ENCODE assay signal across 1 cellular context in the genomic region with DNA sequence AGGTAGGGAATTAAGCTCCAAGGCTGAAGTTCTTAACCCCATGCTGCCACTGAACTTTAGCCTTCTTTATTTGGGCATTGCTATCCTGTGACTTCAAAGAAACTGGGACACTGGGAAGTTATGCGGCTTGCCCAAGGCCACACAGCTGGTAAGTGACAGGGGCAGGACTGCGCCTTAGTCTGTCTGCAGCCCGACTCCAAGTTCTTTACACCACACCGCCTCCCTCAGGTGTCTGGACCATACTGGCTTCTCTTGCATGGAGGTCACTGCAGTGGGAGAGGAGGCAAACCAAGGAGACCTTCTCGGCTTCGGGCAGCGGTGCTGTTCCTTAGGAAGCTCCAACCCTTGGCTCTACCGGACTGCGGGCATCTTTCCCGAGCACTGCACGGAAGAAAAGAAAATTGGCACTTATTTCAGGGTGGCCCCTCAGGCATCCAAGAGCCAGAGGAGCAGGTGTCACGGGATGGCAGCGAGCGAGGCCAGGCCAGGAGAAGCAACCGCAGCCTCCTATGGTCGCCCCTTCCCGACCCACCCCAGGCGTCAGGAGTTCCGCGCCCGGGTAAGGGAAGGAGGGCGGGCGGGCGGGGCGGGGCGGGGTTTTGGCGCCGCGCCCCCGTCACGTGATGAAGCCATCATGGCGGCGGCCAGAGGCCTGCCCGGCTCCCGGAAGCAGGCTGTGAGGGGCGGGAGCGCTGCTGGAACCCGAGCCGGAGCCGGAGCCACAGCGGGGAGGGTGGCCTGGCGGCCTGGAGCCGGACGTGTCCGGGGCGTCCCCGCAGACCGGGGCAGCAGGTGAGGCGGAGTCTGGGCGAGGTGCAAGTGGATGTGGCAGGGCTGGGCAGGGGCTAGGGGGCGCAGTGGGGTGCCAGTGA.
TF ChIP-seq lines count a peak whose summit lies in the region.

No MANE protein-coding gene starts in this region.

TF ChIP-seq in HEK293, 187 proteins besides CTCF, POLR2A, EP300 and RAD21 (continued from another document and continues in another):
- no peak for TF ChIP-seq AEBP2 (tag by site-specific recombination; IDR thresholded peaks at IDR 0.05; ENCODE audit: borderline replicate concordance)
- TF ChIP-seq, protein P1, sequence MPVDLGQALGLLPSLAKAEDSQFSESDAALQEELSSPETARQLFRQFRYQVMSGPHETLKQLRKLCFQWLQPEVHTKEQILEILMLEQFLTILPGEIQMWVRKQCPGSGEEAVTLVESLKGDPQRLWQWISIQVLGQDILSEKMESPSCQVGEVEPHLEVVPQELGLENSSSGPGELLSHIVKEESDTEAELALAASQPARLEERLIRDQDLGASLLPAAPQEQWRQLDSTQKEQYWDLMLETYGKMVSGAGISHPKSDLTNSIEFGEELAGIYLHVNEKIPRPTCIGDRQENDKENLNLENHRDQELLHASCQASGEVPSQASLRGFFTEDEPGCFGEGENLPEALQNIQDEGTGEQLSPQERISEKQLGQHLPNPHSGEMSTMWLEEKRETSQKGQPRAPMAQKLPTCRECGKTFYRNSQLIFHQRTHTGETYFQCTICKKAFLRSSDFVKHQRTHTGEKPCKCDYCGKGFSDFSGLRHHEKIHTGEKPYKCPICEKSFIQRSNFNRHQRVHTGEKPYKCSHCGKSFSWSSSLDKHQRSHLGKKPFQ (tag by site-specific recombination; IDR thresholded peaks at IDR 0.05), result no peak
- no peak for TF ChIP-seq SETDB1 (IDR thresholded peaks at IDR 0.05; ENCODE audit: insufficient read length, low read length)
- TF ChIP-seq ZNF423 (tag by site-specific recombination; IDR thresholded peaks at IDR 0.05), result no peak
- TF ChIP-seq ZNF514 (tag by site-specific recombination; IDR thresholded peaks at IDR 0.05), result no peak
- TF ChIP-seq, protein P2, sequence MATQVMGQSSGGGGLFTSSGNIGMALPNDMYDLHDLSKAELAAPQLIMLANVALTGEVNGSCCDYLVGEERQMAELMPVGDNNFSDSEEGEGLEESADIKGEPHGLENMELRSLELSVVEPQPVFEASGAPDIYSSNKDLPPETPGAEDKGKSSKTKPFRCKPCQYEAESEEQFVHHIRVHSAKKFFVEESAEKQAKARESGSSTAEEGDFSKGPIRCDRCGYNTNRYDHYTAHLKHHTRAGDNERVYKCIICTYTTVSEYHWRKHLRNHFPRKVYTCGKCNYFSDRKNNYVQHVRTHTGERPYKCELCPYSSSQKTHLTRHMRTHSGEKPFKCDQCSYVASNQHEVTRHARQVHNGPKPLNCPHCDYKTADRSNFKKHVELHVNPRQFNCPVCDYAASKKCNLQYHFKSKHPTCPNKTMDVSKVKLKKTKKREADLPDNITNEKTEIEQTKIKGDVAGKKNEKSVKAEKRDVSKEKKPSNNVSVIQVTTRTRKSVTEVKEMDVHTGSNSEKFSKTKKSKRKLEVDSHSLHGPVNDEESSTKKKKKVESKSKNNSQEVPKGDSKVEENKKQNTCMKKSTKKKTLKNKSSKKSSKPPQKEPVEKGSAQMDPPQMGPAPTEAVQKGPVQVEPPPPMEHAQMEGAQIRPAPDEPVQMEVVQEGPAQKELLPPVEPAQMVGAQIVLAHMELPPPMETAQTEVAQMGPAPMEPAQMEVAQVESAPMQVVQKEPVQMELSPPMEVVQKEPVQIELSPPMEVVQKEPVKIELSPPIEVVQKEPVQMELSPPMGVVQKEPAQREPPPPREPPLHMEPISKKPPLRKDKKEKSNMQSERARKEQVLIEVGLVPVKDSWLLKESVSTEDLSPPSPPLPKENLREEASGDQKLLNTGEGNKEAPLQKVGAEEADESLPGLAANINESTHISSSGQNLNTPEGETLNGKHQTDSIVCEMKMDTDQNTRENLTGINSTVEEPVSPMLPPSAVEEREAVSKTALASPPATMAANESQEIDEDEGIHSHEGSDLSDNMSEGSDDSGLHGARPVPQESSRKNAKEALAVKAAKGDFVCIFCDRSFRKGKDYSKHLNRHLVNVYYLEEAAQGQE (tag by site-specific recombination; IDR thresholded peaks at IDR 0.05), result no peak
- TF ChIP-seq ZNF645 (tag by site-specific recombination; IDR thresholded peaks at IDR 0.05), result no peak
- no peak for TF ChIP-seq ZNF654 (tag by site-specific recombination; IDR thresholded peaks at IDR 0.05; ENCODE audit: low read depth)
- TF ChIP-seq ZSCAN16 (tag by site-specific recombination; IDR thresholded peaks at IDR 0.05), result no peak
- TF ChIP-seq BCL11B (tag by site-specific recombination; IDR thresholded peaks at IDR 0.05; ENCODE audit: low read depth), result peak; percentile 72; the same call in 1 of the 2 replicates
- 0 out of 2 replicates have a peak, but pooled peaks have one; percentile 17 for TF ChIP-seq SCRT2 (tag by site-specific recombination; IDR thresholded peaks at IDR 0.05)
- TF ChIP-seq ZNF426 (tag by site-specific recombination; IDR thresholded peaks at IDR 0.05), result no peak
- TF ChIP-seq ZIC2 (tag by site-specific recombination; IDR thresholded peaks at IDR 0.05), result peak; percentile 85
- peak; percentile 52 for TF ChIP-seq ZSCAN30 (tag by site-specific recombination; IDR thresholded peaks at IDR 0.05)
- peak; percentile 51; the same call in 1 of the 2 replicates for TF ChIP-seq GLIS2 (tag by site-specific recombination; IDR thresholded peaks at IDR 0.05)
- TF ChIP-seq, protein P3, sequence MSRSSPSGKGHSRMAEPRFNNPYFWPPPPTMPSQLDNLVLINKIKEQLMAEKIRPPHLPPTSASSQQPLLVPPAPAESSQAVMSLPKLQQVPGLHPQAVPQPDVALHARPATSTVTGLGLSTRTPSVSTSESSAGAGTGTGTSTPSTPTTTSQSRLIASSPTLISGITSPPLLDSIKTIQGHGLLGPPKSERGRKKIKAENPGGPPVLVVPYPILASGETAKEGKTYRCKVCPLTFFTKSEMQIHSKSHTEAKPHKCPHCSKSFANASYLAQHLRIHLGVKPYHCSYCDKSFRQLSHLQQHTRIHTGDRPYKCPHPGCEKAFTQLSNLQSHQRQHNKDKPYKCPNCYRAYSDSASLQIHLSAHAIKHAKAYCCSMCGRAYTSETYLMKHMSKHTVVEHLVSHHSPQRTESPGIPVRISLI (tag by site-specific recombination; IDR thresholded peaks at IDR 0.05), result no peak
- TF ChIP-seq, protein P4, sequence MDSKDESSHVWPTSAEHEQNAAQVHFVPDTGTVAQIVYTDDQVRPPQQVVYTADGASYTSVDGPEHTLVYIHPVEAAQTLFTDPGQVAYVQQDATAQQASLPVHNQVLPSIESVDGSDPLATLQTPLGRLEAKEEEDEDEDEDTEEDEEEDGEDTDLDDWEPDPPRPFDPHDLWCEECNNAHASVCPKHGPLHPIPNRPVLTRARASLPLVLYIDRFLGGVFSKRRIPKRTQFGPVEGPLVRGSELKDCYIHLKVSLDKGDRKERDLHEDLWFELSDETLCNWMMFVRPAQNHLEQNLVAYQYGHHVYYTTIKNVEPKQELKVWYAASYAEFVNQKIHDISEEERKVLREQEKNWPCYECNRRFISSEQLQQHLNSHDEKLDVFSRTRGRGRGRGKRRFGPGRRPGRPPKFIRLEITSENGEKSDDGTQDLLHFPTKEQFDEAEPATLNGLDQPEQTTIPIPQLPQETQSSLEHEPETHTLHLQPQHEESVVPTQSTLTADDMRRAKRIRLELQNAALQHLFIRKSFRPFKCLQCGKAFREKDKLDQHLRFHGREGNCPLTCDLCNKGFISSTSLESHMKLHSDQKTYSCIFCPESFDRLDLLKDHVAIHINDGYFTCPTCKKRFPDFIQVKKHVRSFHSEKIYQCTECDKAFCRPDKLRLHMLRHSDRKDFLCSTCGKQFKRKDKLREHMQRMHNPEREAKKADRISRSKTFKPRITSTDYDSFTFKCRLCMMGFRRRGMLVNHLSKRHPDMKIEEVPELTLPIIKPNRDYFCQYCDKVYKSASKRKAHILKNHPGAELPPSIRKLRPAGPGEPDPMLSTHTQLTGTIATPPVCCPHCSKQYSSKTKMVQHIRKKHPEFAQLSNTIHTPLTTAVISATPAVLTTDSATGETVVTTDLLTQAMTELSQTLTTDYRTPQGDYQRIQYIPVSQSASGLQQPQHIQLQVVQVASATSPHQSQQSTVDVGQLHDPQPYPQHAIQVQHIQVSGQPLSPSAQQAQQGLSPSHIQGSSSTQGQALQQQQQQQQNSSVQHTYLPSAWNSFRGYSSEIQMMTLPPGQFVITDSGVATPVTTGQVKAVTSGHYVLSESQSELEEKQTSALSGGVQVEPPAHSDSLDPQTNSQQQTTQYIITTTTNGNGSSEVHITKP (tag by site-specific recombination; IDR thresholded peaks at IDR 0.05), result peak; percentile 42; the same call in 1 of the 2 replicates
- no peak for TF ChIP-seq ZNF175 (tag by site-specific recombination; IDR thresholded peaks at IDR 0.05)
- no peak for TF ChIP-seq ZNF449 (tag by site-specific recombination; IDR thresholded peaks at IDR 0.05)
- TF ChIP-seq ZNF132 (tag by site-specific recombination; IDR thresholded peaks at IDR 0.05; ENCODE audit: borderline replicate concordance), result no peak
- no peak for TF ChIP-seq ZNF776 (tag by site-specific recombination; IDR thresholded peaks at IDR 0.05; ENCODE audit: borderline replicate concordance)
- TF ChIP-seq ZNF391 (tag by site-specific recombination; IDR thresholded peaks at IDR 0.05; ENCODE audit: borderline replicate concordance, low read depth), result peak; percentile 41; the same call in 1 of the 2 replicates
- peak; percentile 93 for TF ChIP-seq ZXDB (tag by site-specific recombination; IDR thresholded peaks at IDR 0.05)
- peak; percentile 91 for TF ChIP-seq ZNF501 (tag by site-specific recombination; IDR thresholded peaks at IDR 0.05)
- TF ChIP-seq, protein P5, sequence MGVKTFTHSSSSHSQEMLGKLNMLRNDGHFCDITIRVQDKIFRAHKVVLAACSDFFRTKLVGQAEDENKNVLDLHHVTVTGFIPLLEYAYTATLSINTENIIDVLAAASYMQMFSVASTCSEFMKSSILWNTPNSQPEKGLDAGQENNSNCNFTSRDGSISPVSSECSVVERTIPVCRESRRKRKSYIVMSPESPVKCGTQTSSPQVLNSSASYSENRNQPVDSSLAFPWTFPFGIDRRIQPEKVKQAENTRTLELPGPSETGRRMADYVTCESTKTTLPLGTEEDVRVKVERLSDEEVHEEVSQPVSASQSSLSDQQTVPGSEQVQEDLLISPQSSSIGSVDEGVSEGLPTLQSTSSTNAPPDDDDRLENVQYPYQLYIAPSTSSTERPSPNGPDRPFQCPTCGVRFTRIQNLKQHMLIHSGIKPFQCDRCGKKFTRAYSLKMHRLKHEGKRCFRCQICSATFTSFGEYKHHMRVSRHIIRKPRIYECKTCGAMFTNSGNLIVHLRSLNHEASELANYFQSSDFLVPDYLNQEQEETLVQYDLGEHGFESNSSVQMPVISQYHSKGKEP (tag by site-specific recombination; IDR thresholded peaks at IDR 0.05), result no peak
- peak; percentile 89 for TF ChIP-seq KLF16 (tag by site-specific recombination; IDR thresholded peaks at IDR 0.05)
- no peak for TF ChIP-seq ZNF747 (tag by site-specific recombination; IDR thresholded peaks at IDR 0.05)
- TF ChIP-seq ZNF558 (tag by site-specific recombination; IDR thresholded peaks at IDR 0.05), result no peak; the same call in 1 of the 2 replicates
- no peak for TF ChIP-seq ZNF830 (tag by site-specific recombination; IDR thresholded peaks at IDR 0.05; ENCODE audit: low read depth)
- no peak for TF ChIP-seq ZNF837 (tag by site-specific recombination; IDR thresholded peaks at IDR 0.05)
- TF ChIP-seq ZNF624 (tag by site-specific recombination; IDR thresholded peaks at IDR 0.05), result no peak
- peak; percentile 79; the same call in 1 of the 2 replicates for TF ChIP-seq ZBTB20 (tag by site-specific recombination; IDR thresholded peaks at IDR 0.05)
- TF ChIP-seq ZBTB10 (tag by site-specific recombination; IDR thresholded peaks at IDR 0.05), result no peak; the same call in 1 of the 2 replicates
- TF ChIP-seq GLI4 (tag by site-specific recombination; IDR thresholded peaks at IDR 0.05), result no peak
- no peak for TF ChIP-seq REPIN1 (tag by site-specific recombination; IDR thresholded peaks at IDR 0.05; ENCODE audit: low read depth)
- TF ChIP-seq YY1 (tag by site-specific recombination; IDR thresholded peaks at IDR 0.05), result peak; percentile 71
